10 cellular contexts compared by ENCODE assay signal in the genomic region with DNA sequence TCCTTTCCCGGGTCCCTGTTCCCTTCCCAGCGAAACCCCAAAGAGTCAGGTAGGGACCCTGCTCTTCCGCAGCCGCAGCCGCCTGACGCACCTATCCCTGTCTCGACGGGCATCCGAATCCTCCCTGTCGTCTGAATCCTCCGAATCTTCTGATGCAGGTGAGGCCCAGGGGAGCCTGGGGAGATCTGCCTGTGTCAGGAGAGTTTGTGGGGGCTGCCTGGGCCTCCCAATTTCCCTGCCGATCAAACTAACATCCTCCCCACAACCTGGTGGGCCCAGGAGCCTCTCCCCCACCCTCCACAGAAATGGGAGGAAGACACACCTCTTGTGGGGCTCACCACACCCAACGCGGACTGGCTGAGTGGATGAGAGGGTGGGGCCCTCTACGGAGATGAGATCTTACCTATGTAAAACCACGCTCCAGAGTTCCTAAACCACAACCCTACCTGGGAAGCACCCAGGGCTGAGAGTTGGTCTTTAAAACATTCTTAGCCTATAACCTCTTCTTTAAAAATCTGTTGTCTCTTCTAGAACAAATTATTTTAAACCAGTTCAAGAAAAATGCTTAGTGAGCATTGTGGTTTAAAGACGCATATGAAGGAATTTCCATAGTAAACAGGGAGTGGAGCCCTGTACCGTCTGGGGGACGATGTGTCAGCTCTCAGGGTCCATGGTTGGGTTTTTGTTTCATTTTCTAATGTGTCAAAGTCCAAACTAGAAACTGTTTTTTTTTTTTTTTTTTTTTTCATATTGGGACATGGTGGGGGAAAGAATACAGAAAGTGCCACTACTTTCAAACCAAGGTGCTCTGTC. TPM values are rescaled to one million over a fixed set of nuclear protein-coding genes. Genes with fewer than 3 reads are reported as not detected.
DNase-seq lines count a peak whose midpoint lies in the region; ATAC-seq and TF ChIP-seq lines count a peak whose summit lies in the region.
"Had no signal": no experiment of that assay in that cellular context is flagged by ENCODE, and none has a peak within 500 bp of the region (broad histone marks: within the 10 kb centered on the region; RNA-seq: fewer than 3 reads in every experiment).

No MANE protein-coding gene starts in this region.

- peak overlapping the region; percentile 94 for H3K4me3 ChIP-seq in CD4-positive, CD25-positive, alpha-beta regulatory T cell (ENCODE audit: low read depth, low read length)
- H3K4me3 ChIP-seq in KMS-11 (IDR thresholded peaks at IDR 0.05; ENCODE audit: insufficient read depth, low read depth, low read length), result no peak overlapping the region
- H3K4me3 ChIP-seq in urinary bladder (ENCODE audit: low read depth, low read length), result no peak overlapping the region
- H3K4me3 ChIP-seq: ovary had no signal

- ATAC-seq in CD4-positive, CD25-positive, alpha-beta regulatory T cell (ENCODE audit: low read depth in 2 of 2), result no peak
- peak; percentile 14 for ATAC-seq in left colon

- CTCF ChIA-PET in activated naive CD4-positive, alpha-beta T cell treated with anti-CD3 and anti-CD28 coated beads for 36 hours (lab: Charles Lee), result interaction anchor here (3.2 kb wide), 1 partner anchor 23 kb away, joined by 12 read pairs; a partner anchor contains a TSS

- intact Hi-C loops in activated naive CD4-positive, alpha-beta T cell treated with anti-CD3 and anti-CD28 coated beads for 36 hours (cut with micrococcal nuclease), result loop anchor here (2.0 to 5.0 kb wide), 2 partner anchors 49 to 110 kb away; a partner anchor contains a TSS
- intact Hi-C loops in left colon (cut with DNase I, micrococcal nuclease), result no loop called here

- H3K27me3 ChIP-seq in CD4-positive, CD25-positive, alpha-beta regulatory T cell (ENCODE audit: control insufficient read depth, insufficient read depth, low read length), result no peaks in the 10 kb centered on the region
- no peaks in the 10 kb centered on the region for H3K27me3 ChIP-seq in KMS-11 (ENCODE audit: insufficient read depth, low read depth)
- H3K27me3 ChIP-seq: ovary had no signal

- peaks cover 7 to 61% (median 34%) of the 10 kb centered on the region in 4 donors for H3K4me1 Mint-ChIP-seq in CD4-positive, CD25-positive, alpha-beta regulatory T cell
- H3K4me1 Mint-ChIP-seq in activated naive CD4-positive, alpha-beta T cell treated with anti-CD3 and anti-CD28 coated beads for 36 hours (ENCODE audit: low read depth), result peaks cover 58% of the 10 kb centered on the region

- no peaks in the 10 kb centered on the region for H3K9me3 ChIP-seq in CD4-positive, CD25-positive, alpha-beta regulatory T cell (ENCODE audit: control insufficient read depth in 2 of 2, low read length in 2 of 2)
- H3K9me3 ChIP-seq: ovary had no signal

- no peak for TF ChIP-seq CTCF in KMS-11 (conservative IDR thresholded peaks at IDR 0.05; ENCODE audit: low read depth, low read length)

- peaks cover 7% of the 10 kb centered on the region; the same call in 1 of the 2 replicates for H3K79me2 ChIP-seq in KMS-11 (ENCODE audit: insufficient read depth, low read depth)

- DNase-seq in CD4-positive, CD25-positive, alpha-beta regulatory T cell, result peak in 2 of 3 donors; percentile 38 to 84
- peak; percentile 63 for DNase-seq in activated naive CD4-positive, alpha-beta T cell treated with anti-CD3 and anti-CD28 coated beads for 36 hours
- DNase-seq in left colon, result peak; percentile 55 to 76
- DNase-seq in T1000 (lab: John Stamatoyannopoulos, UW), result no peak
- DNase-seq in COR-L47 (lab: John Stamatoyannopoulos, UW), result no peak
- no peak for DNase-seq in activated CD8-positive, alpha-beta memory T cell treated with anti-CD3 and anti-CD28 coated beads for 24 hours

- H3K27ac ChIP-seq in CD4-positive, CD25-positive, alpha-beta regulatory T cell (ENCODE audit: insufficient read depth, low read length, poor library complexity, severe bottlenecking), result peak overlapping the region; percentile 73
- H3K27ac ChIP-seq in KMS-11 (peak overlapping the region; percentile 38), urinary bladder (ENCODE audit: low read depth) (peak overlapping the region; percentile 35)

- H3K27ac Mint-ChIP-seq in CD4-positive, CD25-positive, alpha-beta regulatory T cell, result peak overlapping the region; percentile 96 to 98 (median 96)
- peak overlapping the region; percentile 94 for H3K27ac Mint-ChIP-seq in activated naive CD4-positive, alpha-beta T cell treated with anti-CD3 and anti-CD28 coated beads for 36 hours

- H3K9ac ChIP-seq in KMS-11, result peak overlapping the region; percentile 53; the same call in 1 of the 2 replicates

- H3K4me2 ChIP-seq in KMS-11, result peak overlapping the region; percentile 95

- H4K20me1 ChIP-seq in KMS-11 (ENCODE audit: insufficient read depth), result no peaks in the 10 kb centered on the region

- H3K4me1 ChIP-seq in CD4-positive, CD25-positive, alpha-beta regulatory T cell (ENCODE audit: control insufficient read depth, insufficient read depth, low read length, poor library complexity, severe bottlenecking), result peaks cover 68% of the 10 kb centered on the region
- H3K4me1 ChIP-seq in KMS-11 (ENCODE audit: low read depth, poor library complexity, severe bottlenecking) (peaks cover 18% of the 10 kb centered on the region), urinary bladder (ENCODE audit: insufficient read depth) (no peaks in the 10 kb centered on the region)

- H3K36me3 Mint-ChIP-seq in CD4-positive, CD25-positive, alpha-beta regulatory T cell, result peaks cover 48% of the 10 kb centered on the region
- H3K36me3 Mint-ChIP-seq in activated naive CD4-positive, alpha-beta T cell treated with anti-CD3 and anti-CD28 coated beads for 36 hours (ENCODE audit: low read depth), result peaks cover 43% of the 10 kb centered on the region

- peaks cover 4% of the 10 kb centered on the region for H3K27me3 Mint-ChIP-seq in CD4-positive, CD25-positive, alpha-beta regulatory T cell
- H3K27me3 Mint-ChIP-seq in activated naive CD4-positive, alpha-beta T cell treated with anti-CD3 and anti-CD28 coated beads for 36 hours (ENCODE audit: low read depth), result no peaks in the 10 kb centered on the region

- H3K36me3 ChIP-seq in CD4-positive, CD25-positive, alpha-beta regulatory T cell (ENCODE audit: control insufficient read depth, insufficient read depth, low read length), result peaks cover 36% of the 10 kb centered on the region
- H3K36me3 ChIP-seq in KMS-11 (ENCODE audit: insufficient read depth) (no peaks in the 10 kb centered on the region), urinary bladder (ENCODE audit: insufficient read depth) (no peaks in the 10 kb centered on the region)
- H3K36me3 ChIP-seq: ovary had no signal

- no peaks in the 10 kb centered on the region for H3K9me3 Mint-ChIP-seq in CD4-positive, CD25-positive, alpha-beta regulatory T cell
- no peaks in the 10 kb centered on the region for H3K9me3 Mint-ChIP-seq in activated naive CD4-positive, alpha-beta T cell treated with anti-CD3 and anti-CD28 coated beads for 36 hours

- H3K4me3 Mint-ChIP-seq in CD4-positive, CD25-positive, alpha-beta regulatory T cell, result peak overlapping the region; percentile 99 to 100 (median 100)
- peak overlapping the region; percentile 94 for H3K4me3 Mint-ChIP-seq in activated naive CD4-positive, alpha-beta T cell treated with anti-CD3 and anti-CD28 coated beads for 36 hours

- WGBS in urinary bladder, result 67% methylated on average over 19 of the region's 19 CpGs

- H2AFZ ChIP-seq in KMS-11 (ENCODE audit: low read depth), result peak overlapping the region; percentile 26; the same call in 1 of the 2 replicates

RNA-seq across cellular contexts. Expression of a gene that starts 1.7 kb away (rescaled TPM):
- total RNA-seq in CD4-positive, CD25-positive, alpha-beta regulatory T cell, result 310 TPM
- polyA plus RNA-seq in CD4-positive, CD25-positive, alpha-beta regulatory T cell, result 10 to 100 TPM; 39.7 to 48.4 (median 47.0) TPM
- total RNA-seq in activated naive CD4-positive, alpha-beta T cell treated with anti-CD3 and anti-CD28 coated beads for 36 hours, result 10 to 100 TPM; 94.8 to 97.7 TPM
- total RNA-seq in left colon (10 to 100 TPM; 19.5 to 33.5 TPM), urinary bladder (18.7 TPM)
- 42.2 TPM for polyA plus RNA-seq in urinary bladder

RNA-seq across cellular contexts. Expression of a gene that starts 11.3 kb away (rescaled TPM):
- 38.5 TPM for total RNA-seq in CD4-positive, CD25-positive, alpha-beta regulatory T cell
- 1 to 10 TPM; 1.2 to 1.9 (median 1.5) TPM for polyA plus RNA-seq in CD4-positive, CD25-positive, alpha-beta regulatory T cell
- 10 to 100 TPM; 29.1 to 30.3 TPM for total RNA-seq in activated naive CD4-positive, alpha-beta T cell treated with anti-CD3 and anti-CD28 coated beads for 36 hours
- total RNA-seq in left colon (10 to 100 TPM; 80.5 to 82.2 TPM), urinary bladder (36.9 TPM)
- 104 TPM for polyA plus RNA-seq in urinary bladder

RNA-seq across cellular contexts. Expression of a gene that starts 16.6 kb away (rescaled TPM):
- total RNA-seq in CD4-positive, CD25-positive, alpha-beta regulatory T cell, result not detected
- not detected for polyA plus RNA-seq in CD4-positive, CD25-positive, alpha-beta regulatory T cell
- not detected for total RNA-seq in activated naive CD4-positive, alpha-beta T cell treated with anti-CD3 and anti-CD28 coated beads for 36 hours
- total RNA-seq in left colon (under 1 TPM in 1 of 2 donors, not detected in 1; 0.14 TPM), urinary bladder (not detected)
- 0.16 TPM for polyA plus RNA-seq in urinary bladder
- total RNA-seq: HT1080 had no signal

RNA-seq across cellular contexts. Expression of a gene that starts 22.5 kb away (rescaled TPM):
- 10.5 TPM for total RNA-seq in CD4-positive, CD25-positive, alpha-beta regulatory T cell
- polyA plus RNA-seq in CD4-positive, CD25-positive, alpha-beta regulatory T cell, result 10 to 100 TPM; 18.7 to 22.2 (median 20.4) TPM
- total RNA-seq in activated naive CD4-positive, alpha-beta T cell treated with anti-CD3 and anti-CD28 coated beads for 36 hours, result 1 to 10 TPM; 8.0 to 8.2 TPM
- 10 to 100 TPM; 14.2 to 19.3 TPM for total RNA-seq in left colon
- 10.2 TPM for total RNA-seq in urinary bladder
- polyA plus RNA-seq in urinary bladder, result 9.2 TPM

RNA-seq across cellular contexts. Expression of a gene that starts 30.2 kb away (rescaled TPM):
- total RNA-seq in CD4-positive, CD25-positive, alpha-beta regulatory T cell, result 14.8 TPM
- 10 to 100 TPM; 19.3 to 25.5 (median 22.1) TPM for polyA plus RNA-seq in CD4-positive, CD25-positive, alpha-beta regulatory T cell
- 10 to 100 TPM; 47.9 to 50.4 TPM for total RNA-seq in activated naive CD4-positive, alpha-beta T cell treated with anti-CD3 and anti-CD28 coated beads for 36 hours
- total RNA-seq in left colon (10 to 100 TPM; 13.3 to 19.8 TPM), urinary bladder (10.0 TPM)
- 109 TPM for polyA plus RNA-seq in urinary bladder

Comparison
In these comparisons a context has a peak if more than half of its experiments do, and no peak if none do; other contexts are left out.
1. DNase-seq: peak in CD4-positive, CD25-positive, alpha-beta regulatory T cell (2 of 3), activated naive CD4-positive, alpha-beta T cell treated with anti-CD3 and anti-CD28 coated beads for 36 hours (single experiment) and left colon (2 of 2); none in T1000 (single experiment), COR-L47 (single experiment) and activated CD8-positive, alpha-beta memory T cell treated with anti-CD3 and anti-CD28 coated beads for 24 hours (single experiment).
2. Peak in every context shown above with its lines, with median percentiles within 50 percentile points of each other: H3K27ac ChIP-seq.